Comparison of ENCODE assay signal across 2 cellular contexts in the genomic region with DNA sequence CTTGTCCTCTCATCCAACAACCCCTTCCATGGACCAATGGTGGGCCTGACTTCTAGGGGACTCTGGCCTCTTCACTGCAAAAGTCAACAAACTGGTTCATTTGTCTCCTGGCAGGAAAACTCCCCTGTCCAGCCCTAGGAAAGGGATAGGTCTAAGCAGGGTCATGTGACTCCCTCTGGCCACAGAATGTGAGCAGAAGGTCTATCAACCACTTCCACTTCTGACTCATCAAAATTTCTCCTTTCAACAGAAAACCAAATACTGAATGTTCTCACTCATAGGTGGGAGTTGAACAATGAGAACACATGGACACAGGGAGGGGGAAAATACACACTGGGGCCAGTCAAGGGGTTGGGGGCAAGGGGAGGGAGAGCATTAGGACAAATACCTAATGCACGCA.
A peak's percentile ranks its signal among the peaks of the same experiment; 100 is the strongest.
TF ChIP-seq lines count a peak whose summit lies in the region.

No MANE protein-coding gene starts in this region.

TF ChIP-seq in HepG2, 621 proteins besides CTCF, POLR2A, EP300 and RAD21 (continued from another document and continues in another):
- TF ChIP-seq, protein P1, sequence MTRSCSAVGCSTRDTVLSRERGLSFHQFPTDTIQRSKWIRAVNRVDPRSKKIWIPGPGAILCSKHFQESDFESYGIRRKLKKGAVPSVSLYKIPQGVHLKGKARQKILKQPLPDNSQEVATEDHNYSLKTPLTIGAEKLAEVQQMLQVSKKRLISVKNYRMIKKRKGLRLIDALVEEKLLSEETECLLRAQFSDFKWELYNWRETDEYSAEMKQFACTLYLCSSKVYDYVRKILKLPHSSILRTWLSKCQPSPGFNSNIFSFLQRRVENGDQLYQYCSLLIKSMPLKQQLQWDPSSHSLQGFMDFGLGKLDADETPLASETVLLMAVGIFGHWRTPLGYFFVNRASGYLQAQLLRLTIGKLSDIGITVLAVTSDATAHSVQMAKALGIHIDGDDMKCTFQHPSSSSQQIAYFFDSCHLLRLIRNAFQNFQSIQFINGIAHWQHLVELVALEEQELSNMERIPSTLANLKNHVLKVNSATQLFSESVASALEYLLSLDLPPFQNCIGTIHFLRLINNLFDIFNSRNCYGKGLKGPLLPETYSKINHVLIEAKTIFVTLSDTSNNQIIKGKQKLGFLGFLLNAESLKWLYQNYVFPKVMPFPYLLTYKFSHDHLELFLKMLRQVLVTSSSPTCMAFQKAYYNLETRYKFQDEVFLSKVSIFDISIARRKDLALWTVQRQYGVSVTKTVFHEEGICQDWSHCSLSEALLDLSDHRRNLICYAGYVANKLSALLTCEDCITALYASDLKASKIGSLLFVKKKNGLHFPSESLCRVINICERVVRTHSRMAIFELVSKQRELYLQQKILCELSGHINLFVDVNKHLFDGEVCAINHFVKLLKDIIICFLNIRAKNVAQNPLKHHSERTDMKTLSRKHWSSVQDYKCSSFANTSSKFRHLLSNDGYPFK (CRISPR knock-in tag; IDR thresholded peaks at IDR 0.05; ENCODE audit: borderline replicate concordance), result no peak
- TF ChIP-seq U2AF2 (IDR thresholded peaks at IDR 0.05; ENCODE audit: low read depth, low read length), result no peak
- no peak for TF ChIP-seq ZSCAN31 (CRISPR knock-in tag; IDR thresholded peaks at IDR 0.05; ENCODE audit: low read depth)
- TF ChIP-seq ZNF296 (CRISPR knock-in tag; conservative IDR thresholded peaks at IDR 0.05), result no peak
- TF ChIP-seq ZNF207 (IDR thresholded peaks at IDR 0.05; ENCODE audit: borderline replicate concordance), result no peak
- TF ChIP-seq DR1 (CRISPR knock-in tag; IDR thresholded peaks at IDR 0.05), result no peak
- TF ChIP-seq, protein P2, sequence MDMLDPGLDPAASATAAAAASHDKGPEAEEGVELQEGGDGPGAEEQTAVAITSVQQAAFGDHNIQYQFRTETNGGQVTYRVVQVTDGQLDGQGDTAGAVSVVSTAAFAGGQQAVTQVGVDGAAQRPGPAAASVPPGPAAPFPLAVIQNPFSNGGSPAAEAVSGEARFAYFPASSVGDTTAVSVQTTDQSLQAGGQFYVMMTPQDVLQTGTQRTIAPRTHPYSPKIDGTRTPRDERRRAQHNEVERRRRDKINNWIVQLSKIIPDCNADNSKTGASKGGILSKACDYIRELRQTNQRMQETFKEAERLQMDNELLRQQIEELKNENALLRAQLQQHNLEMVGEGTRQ (IDR thresholded peaks at IDR 0.05; ENCODE audit: low read depth, low read length), result peak; percentile 76
- TF ChIP-seq, protein P2 (CRISPR knock-in tag; IDR thresholded peaks at IDR 0.05; ENCODE audit: borderline replicate concordance), result peak; percentile 75; the same call in 1 of the 2 replicates
- TF ChIP-seq SOX13 (IDR thresholded peaks at IDR 0.05), result 0 out of 2 replicates have a peak, but pooled peaks have one; percentile 17
- peak in 1 of 2 experiments; percentile 36; a peak in 1 of 4 replicates for TF ChIP-seq SOX13 (CRISPR knock-in tag; conservative IDR thresholded peaks at IDR 0.05 in 1 of 2, IDR thresholded peaks at IDR 0.05 in 1 of 2)
- TF ChIP-seq MYNN (CRISPR knock-in tag; IDR thresholded peaks at IDR 0.05; ENCODE audit: low read depth), result no peak
- no peak for TF ChIP-seq ZFX (CRISPR knock-in tag; IDR thresholded peaks at IDR 0.05; ENCODE audit: low read depth)
- TF ChIP-seq, protein P3, sequence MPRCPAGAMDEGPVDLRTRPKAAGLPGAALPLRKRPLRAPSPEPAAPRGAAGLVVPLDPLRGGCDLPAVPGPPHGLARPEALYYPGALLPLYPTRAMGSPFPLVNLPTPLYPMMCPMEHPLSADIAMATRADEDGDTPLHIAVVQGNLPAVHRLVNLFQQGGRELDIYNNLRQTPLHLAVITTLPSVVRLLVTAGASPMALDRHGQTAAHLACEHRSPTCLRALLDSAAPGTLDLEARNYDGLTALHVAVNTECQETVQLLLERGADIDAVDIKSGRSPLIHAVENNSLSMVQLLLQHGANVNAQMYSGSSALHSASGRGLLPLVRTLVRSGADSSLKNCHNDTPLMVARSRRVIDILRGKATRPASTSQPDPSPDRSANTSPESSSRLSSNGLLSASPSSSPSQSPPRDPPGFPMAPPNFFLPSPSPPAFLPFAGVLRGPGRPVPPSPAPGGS (CRISPR knock-in tag; IDR thresholded peaks at IDR 0.05), result no peak
- TF ChIP-seq SALL1 (CRISPR knock-in tag; IDR thresholded peaks at IDR 0.05), result 0 out of 2 replicates have a peak, but pooled peaks have one; percentile 26
- TF ChIP-seq YY1 (IDR thresholded peaks at IDR 0.05; ENCODE audit: insufficient read depth, insufficient replicate concordance, low read depth, low read length), result no peak
- TF ChIP-seq, protein P4, sequence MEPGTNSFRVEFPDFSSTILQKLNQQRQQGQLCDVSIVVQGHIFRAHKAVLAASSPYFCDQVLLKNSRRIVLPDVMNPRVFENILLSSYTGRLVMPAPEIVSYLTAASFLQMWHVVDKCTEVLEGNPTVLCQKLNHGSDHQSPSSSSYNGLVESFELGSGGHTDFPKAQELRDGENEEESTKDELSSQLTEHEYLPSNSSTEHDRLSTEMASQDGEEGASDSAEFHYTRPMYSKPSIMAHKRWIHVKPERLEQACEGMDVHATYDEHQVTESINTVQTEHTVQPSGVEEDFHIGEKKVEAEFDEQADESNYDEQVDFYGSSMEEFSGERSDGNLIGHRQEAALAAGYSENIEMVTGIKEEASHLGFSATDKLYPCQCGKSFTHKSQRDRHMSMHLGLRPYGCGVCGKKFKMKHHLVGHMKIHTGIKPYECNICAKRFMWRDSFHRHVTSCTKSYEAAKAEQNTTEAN (CRISPR knock-in tag; conservative IDR thresholded peaks at IDR 0.05), result no peak
- no peak for TF ChIP-seq ZNF17 (CRISPR knock-in tag; IDR thresholded peaks at IDR 0.05)
- no peak for TF ChIP-seq KDM4B (CRISPR knock-in tag; IDR thresholded peaks at IDR 0.05)
- no peak for TF ChIP-seq ZNF326 (CRISPR knock-in tag; IDR thresholded peaks at IDR 0.05; ENCODE audit: borderline replicate concordance)
- no peak for TF ChIP-seq ZNF468 (CRISPR knock-in tag; IDR thresholded peaks at IDR 0.05)
- TF ChIP-seq JDP2 (CRISPR knock-in tag; IDR thresholded peaks at IDR 0.05; ENCODE audit: borderline replicate concordance), result no peak
- no peak for TF ChIP-seq ZNF367 (CRISPR knock-in tag; IDR thresholded peaks at IDR 0.05; ENCODE audit: borderline replicate concordance)
- TF ChIP-seq ZNF879 (CRISPR knock-in tag; IDR thresholded peaks at IDR 0.05), result no peak
- TF ChIP-seq, protein P5, sequence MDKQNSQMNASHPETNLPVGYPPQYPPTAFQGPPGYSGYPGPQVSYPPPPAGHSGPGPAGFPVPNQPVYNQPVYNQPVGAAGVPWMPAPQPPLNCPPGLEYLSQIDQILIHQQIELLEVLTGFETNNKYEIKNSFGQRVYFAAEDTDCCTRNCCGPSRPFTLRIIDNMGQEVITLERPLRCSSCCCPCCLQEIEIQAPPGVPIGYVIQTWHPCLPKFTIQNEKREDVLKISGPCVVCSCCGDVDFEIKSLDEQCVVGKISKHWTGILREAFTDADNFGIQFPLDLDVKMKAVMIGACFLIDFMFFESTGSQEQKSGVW (CRISPR knock-in tag; IDR thresholded peaks at IDR 0.05; ENCODE audit: borderline replicate concordance), result no peak
- no peak for TF ChIP-seq KLF13 (CRISPR knock-in tag; IDR thresholded peaks at IDR 0.05)

TF ChIP-seq in WTC11, 78 proteins besides CTCF, POLR2A, EP300 and RAD21:
- TF ChIP-seq, protein P6, sequence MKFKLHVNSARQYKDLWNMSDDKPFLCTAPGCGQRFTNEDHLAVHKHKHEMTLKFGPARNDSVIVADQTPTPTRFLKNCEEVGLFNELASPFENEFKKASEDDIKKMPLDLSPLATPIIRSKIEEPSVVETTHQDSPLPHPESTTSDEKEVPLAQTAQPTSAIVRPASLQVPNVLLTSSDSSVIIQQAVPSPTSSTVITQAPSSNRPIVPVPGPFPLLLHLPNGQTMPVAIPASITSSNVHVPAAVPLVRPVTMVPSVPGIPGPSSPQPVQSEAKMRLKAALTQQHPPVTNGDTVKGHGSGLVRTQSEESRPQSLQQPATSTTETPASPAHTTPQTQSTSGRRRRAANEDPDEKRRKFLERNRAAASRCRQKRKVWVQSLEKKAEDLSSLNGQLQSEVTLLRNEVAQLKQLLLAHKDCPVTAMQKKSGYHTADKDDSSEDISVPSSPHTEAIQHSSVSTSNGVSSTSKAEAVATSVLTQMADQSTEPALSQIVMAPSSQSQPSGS (CRISPR knock-in tag; IDR thresholded peaks at IDR 0.05; ENCODE audit: borderline replicate concordance, low read depth), result no peak
- TF ChIP-seq, protein P2 (CRISPR knock-in tag; IDR thresholded peaks at IDR 0.05), result 0 out of 2 replicates have a peak, but pooled peaks have one; percentile 29
